In genomic region chr15:80527961-80528360, GRCh38 we compare ENCODE assay signal across 1 cellular context.
TF ChIP-seq lines count a peak whose summit lies in the region.

No MANE protein-coding gene starts in this region.

TF ChIP-seq in IMR-90, 13 proteins besides CTCF, POLR2A, EP300 and RAD21:
- TF ChIP-seq SMC3 (IDR thresholded peaks at IDR 0.05; ENCODE audit: low read depth, low read length) (no peak), USF2 (IDR thresholded peaks at IDR 0.05; ENCODE audit: low read depth, low read length) (no peak), ELK1 (IDR thresholded peaks at IDR 0.05; ENCODE audit: borderline replicate concordance, low read depth, low read length) (no peak), CHD1 (IDR thresholded peaks at IDR 0.05; ENCODE audit: low read depth, low read length) (no peak), CEBPB (IDR thresholded peaks at IDR 0.05; ENCODE audit: low read depth, low read length) (no peak), MAZ (IDR thresholded peaks at IDR 0.05; ENCODE audit: borderline replicate concordance, low read depth, low read length) (no peak), RCOR1 (IDR thresholded peaks at IDR 0.05; ENCODE audit: insufficient replicate concordance, low read length) (no peak), NFE2L2 (IDR thresholded peaks at IDR 0.05; ENCODE audit: low read depth, low read length) (no peak), MAFK (IDR thresholded peaks at IDR 0.05; ENCODE audit: low read depth, low read length) (no peak), RFX5 (IDR thresholded peaks at IDR 0.05; ENCODE audit: low read depth, low read length) (no peak), MXI1 (IDR thresholded peaks at IDR 0.05; ENCODE audit: borderline replicate concordance, low read depth, low read length) (no peak), FOS (IDR thresholded peaks at IDR 0.05; ENCODE audit: low read depth, low read length) (no peak), BHLHE40 (IDR thresholded peaks at IDR 0.05; ENCODE audit: low read depth, low read length) (no peak)
TF ChIP-seq in IMR-90: peak in this region for 0.
